2 cellular contexts compared by ENCODE assay signal in genomic region chr2:230762317-230762896, GRCh38.
TF ChIP-seq lines count a peak whose summit lies in the region.

No MANE protein-coding gene starts in this region.

TF ChIP-seq in SK-N-SH treated with all-trans-retinoic acid at 6 μM for 48 hours, 23 proteins besides CTCF, POLR2A, EP300 and RAD21 (continued from another document):
- TF ChIP-seq, protein P1, sequence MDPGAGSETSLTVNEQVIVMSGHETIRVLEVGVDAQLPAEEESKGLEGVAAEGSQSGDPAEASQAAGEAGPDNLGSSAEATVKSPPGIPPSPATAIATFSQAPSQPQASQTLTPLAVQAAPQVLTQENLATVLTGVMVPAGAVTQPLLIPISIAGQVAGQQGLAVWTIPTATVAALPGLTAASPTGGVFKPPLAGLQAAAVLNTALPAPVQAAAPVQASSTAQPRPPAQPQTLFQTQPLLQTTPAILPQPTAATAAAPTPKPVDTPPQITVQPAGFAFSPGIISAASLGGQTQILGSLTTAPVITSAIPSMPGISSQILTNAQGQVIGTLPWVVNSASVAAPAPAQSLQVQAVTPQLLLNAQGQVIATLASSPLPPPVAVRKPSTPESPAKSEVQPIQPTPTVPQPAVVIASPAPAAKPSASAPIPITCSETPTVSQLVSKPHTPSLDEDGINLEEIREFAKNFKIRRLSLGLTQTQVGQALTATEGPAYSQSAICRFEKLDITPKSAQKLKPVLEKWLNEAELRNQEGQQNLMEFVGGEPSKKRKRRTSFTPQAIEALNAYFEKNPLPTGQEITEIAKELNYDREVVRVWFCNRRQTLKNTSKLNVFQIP (CRISPR knock-in tag; IDR thresholded peaks at IDR 0.05; ENCODE audit: borderline replicate concordance, low read depth), result no peak
- TF ChIP-seq PPARA (CRISPR knock-in tag; IDR thresholded peaks at IDR 0.05; ENCODE audit: borderline replicate concordance) (no peak), TCF4 (CRISPR knock-in tag; IDR thresholded peaks at IDR 0.05; ENCODE audit: borderline replicate concordance) (no peak), ZNF70 (CRISPR knock-in tag; IDR thresholded peaks at IDR 0.05) (no peak), ZNF8 (CRISPR knock-in tag; IDR thresholded peaks at IDR 0.05) (no peak), ZFP3 (CRISPR knock-in tag; IDR thresholded peaks at IDR 0.05) (no peak), SNAI2 (CRISPR knock-in tag; IDR thresholded peaks at IDR 0.05) (no peak), TOX (CRISPR knock-in tag; IDR thresholded peaks at IDR 0.05; ENCODE audit: borderline replicate concordance) (no peak), TSHZ2 (CRISPR knock-in tag; IDR thresholded peaks at IDR 0.05) (no peak), BACH2 (CRISPR knock-in tag; IDR thresholded peaks at IDR 0.05; ENCODE audit: borderline replicate concordance) (no peak), ZFP30 (CRISPR knock-in tag; IDR thresholded peaks at IDR 0.05) (no peak), ZC3H10 (CRISPR knock-in tag; IDR thresholded peaks at IDR 0.05) (no peak), ESRRG (CRISPR knock-in tag; IDR thresholded peaks at IDR 0.05) (no peak), OSR1 (CRISPR knock-in tag; IDR thresholded peaks at IDR 0.05) (no peak)
- TF ChIP-seq, protein P2, sequence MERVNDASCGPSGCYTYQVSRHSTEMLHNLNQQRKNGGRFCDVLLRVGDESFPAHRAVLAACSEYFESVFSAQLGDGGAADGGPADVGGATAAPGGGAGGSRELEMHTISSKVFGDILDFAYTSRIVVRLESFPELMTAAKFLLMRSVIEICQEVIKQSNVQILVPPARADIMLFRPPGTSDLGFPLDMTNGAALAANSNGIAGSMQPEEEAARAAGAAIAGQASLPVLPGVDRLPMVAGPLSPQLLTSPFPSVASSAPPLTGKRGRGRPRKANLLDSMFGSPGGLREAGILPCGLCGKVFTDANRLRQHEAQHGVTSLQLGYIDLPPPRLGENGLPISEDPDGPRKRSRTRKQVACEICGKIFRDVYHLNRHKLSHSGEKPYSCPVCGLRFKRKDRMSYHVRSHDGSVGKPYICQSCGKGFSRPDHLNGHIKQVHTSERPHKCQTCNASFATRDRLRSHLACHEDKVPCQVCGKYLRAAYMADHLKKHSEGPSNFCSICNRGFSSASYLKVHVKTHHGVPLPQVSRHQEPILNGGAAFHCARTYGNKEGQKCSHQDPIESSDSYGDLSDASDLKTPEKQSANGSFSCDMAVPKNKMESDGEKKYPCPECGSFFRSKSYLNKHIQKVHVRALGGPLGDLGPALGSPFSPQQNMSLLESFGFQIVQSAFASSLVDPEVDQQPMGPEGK (CRISPR knock-in tag; IDR thresholded peaks at IDR 0.05; ENCODE audit: borderline replicate concordance), result no peak

TF ChIP-seq in H1, 55 proteins besides CTCF, POLR2A, EP300 and RAD21 (continued from another document):
- TF ChIP-seq SP4 (IDR thresholded peaks at IDR 0.05; ENCODE audit: low read length), result no peak
- no peak for TF ChIP-seq NRF1 (IDR thresholded peaks at IDR 0.05; ENCODE audit: low read depth, low read length)
- no peak for TF ChIP-seq EGR1 (IDR thresholded peaks at IDR 0.05; ENCODE audit: borderline replicate concordance, low read depth, low read length)
- no peak for TF ChIP-seq CHD1 (IDR thresholded peaks at IDR 0.05; ENCODE audit: low read depth, low read length)
- TF ChIP-seq TAF7 (optimal IDR thresholded peaks at IDR 0.05; ENCODE audit: borderline replicate concordance, low read depth, low read length), result no peak
- TF ChIP-seq GTF2F1 (IDR thresholded peaks at IDR 0.05; ENCODE audit: borderline replicate concordance, low read depth, low read length), result no peak
- TF ChIP-seq POLR2AphosphoS5 (IDR thresholded peaks at IDR 0.05; ENCODE audit: low read depth, low read length), result no peak
- TF ChIP-seq CTBP2 (IDR thresholded peaks at IDR 0.05; ENCODE audit: borderline replicate concordance, insufficient read depth, insufficient read length, low read length), result no peak
- TF ChIP-seq SUZ12 (IDR thresholded peaks at IDR 0.05; ENCODE audit: low read length), result no peak
- TF ChIP-seq KDM4A (IDR thresholded peaks at IDR 0.05; ENCODE audit: low read depth, low read length, severe bottlenecking), result no peak
- no peak for TF ChIP-seq SIX5 (IDR thresholded peaks at IDR 0.05; ENCODE audit: low read depth, low read length)
- no peak for TF ChIP-seq SAP30 (IDR thresholded peaks at IDR 0.05; ENCODE audit: insufficient read depth, insufficient replicate concordance, low read length)
- TF ChIP-seq RBBP5 (IDR thresholded peaks at IDR 0.05; ENCODE audit: borderline replicate concordance, low read depth, low read length), result no peak
- TF ChIP-seq ASH2L (IDR thresholded peaks at IDR 0.05; ENCODE audit: low read length), result no peak
